Comparison of ENCODE assay signal across 2 cellular contexts in genomic region chr6:32718879-32719278, GRCh38.
A peak's percentile ranks its signal among the peaks of the same experiment; 100 is the strongest.
TF ChIP-seq lines count a peak whose summit lies in the region.

No MANE protein-coding gene starts in this region.

TF ChIP-seq in GM12891, 5 proteins besides CTCF, POLR2A, EP300 and RAD21:
- TF ChIP-seq POLR2AphosphoS5 (IDR thresholded peaks at IDR 0.05; ENCODE audit: low read depth, low read length) = no peak
- TF ChIP-seq SPI1 (IDR thresholded peaks at IDR 0.05; ENCODE audit: low read depth, low read length) = no peak
- TF ChIP-seq PAX5 (IDR thresholded peaks at IDR 0.05; ENCODE audit: insufficient read depth, low read length, severe bottlenecking) = no peak
- no peak for TF ChIP-seq POU2F2 (IDR thresholded peaks at IDR 0.05; ENCODE audit: low read depth, low read length)
- no peak for TF ChIP-seq TAF1 (IDR thresholded peaks at IDR 0.05; ENCODE audit: low read depth, low read length)

TF ChIP-seq in GM12878, 131 proteins besides CTCF, POLR2A, EP300 and RAD21:
- TF ChIP-seq RAD51 (IDR thresholded peaks at IDR 0.05) = peak; percentile 70
- TF ChIP-seq NRF1 (conservative IDR thresholded peaks at IDR 0.05; ENCODE audit: low read depth, low read length) = no peak
- peak in 1 of 2 experiments; percentile 33; a peak in 1 of 4 replicates for TF ChIP-seq BHLHE40 (IDR thresholded peaks at IDR 0.05; ENCODE audit: borderline replicate concordance in 1 of 2, low read depth in 2 of 2, low read length in 1 of 2)
